ENCODE assay signal across 1 cellular context in the genomic region with DNA sequence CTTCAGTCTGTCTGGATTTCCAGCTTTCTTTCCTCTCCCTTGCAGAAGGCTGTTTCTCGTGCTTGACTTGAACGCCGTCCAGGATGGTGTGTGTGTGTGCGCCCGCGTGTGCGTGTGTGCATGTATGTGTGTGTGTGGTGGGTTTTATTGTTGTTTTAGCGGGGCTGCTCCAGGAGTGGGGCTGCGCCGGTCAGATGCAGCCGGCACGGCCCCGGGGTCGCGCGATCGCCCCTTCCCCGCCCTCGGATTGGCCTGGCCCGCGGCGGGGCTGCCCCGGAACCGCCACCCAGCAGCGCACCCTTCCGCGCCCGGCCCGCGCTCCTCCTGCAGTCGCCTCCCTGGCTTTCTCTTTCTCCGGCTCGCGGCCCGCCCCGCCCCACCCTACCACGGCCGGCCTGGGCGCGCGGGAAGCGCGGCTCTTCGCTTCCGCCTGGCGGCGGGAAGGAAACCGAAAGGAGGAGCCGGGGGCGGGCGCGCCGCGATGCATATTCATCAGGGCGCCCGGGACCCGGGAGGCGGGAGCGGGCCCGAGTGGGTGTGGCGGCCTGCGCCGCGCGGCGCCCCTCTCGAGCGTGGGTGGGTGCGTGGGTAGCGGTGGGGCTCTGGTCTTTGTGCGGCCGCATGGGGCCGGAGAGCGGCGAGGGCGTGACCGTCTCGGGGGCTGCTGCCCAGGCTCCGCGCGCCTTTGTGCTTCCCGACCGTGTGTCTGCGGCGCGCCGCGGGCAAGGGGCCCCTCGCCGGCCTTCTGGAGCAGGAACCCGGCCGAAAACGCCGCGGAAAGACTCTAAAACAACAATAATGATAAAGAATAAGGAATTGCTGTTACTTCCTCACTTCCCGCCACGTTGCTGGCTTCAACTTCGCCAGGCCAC.
TF ChIP-seq lines count a peak whose summit lies in the region.

No MANE protein-coding gene starts in this region.

TF ChIP-seq in WTC11, 78 proteins besides CTCF, POLR2A, EP300 and RAD21 (continued from another document):
- TF ChIP-seq, protein P1, sequence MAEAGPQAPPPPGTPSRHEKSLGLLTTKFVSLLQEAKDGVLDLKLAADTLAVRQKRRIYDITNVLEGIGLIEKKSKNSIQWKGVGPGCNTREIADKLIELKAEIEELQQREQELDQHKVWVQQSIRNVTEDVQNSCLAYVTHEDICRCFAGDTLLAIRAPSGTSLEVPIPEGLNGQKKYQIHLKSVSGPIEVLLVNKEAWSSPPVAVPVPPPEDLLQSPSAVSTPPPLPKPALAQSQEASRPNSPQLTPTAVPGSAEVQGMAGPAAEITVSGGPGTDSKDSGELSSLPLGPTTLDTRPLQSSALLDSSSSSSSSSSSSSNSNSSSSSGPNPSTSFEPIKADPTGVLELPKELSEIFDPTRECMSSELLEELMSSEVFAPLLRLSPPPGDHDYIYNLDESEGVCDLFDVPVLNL (CRISPR knock-in tag; IDR thresholded peaks at IDR 0.05; ENCODE audit: borderline replicate concordance, low read depth): peak; percentile 69; the same call in 1 of the 2 replicates
- TF ChIP-seq EMX1 (CRISPR knock-in tag; IDR thresholded peaks at IDR 0.05): no peak
- TF ChIP-seq SOX15 (CRISPR knock-in tag; IDR thresholded peaks at IDR 0.05): no peak
- TF ChIP-seq CREM (CRISPR knock-in tag; IDR thresholded peaks at IDR 0.05): peak; percentile 50; the same call in 1 of the 2 replicates
- TF ChIP-seq FOXK1 (CRISPR knock-in tag; IDR thresholded peaks at IDR 0.05): peak; percentile 49; the same call in 1 of the 2 replicates
- TF ChIP-seq ZNF423 (CRISPR knock-in tag; IDR thresholded peaks at IDR 0.05): no peak
- no peak for TF ChIP-seq GRHL2 (CRISPR knock-in tag; IDR thresholded peaks at IDR 0.05; ENCODE audit: insufficient replicate concordance, severe bottlenecking)
- TF ChIP-seq, protein P2, sequence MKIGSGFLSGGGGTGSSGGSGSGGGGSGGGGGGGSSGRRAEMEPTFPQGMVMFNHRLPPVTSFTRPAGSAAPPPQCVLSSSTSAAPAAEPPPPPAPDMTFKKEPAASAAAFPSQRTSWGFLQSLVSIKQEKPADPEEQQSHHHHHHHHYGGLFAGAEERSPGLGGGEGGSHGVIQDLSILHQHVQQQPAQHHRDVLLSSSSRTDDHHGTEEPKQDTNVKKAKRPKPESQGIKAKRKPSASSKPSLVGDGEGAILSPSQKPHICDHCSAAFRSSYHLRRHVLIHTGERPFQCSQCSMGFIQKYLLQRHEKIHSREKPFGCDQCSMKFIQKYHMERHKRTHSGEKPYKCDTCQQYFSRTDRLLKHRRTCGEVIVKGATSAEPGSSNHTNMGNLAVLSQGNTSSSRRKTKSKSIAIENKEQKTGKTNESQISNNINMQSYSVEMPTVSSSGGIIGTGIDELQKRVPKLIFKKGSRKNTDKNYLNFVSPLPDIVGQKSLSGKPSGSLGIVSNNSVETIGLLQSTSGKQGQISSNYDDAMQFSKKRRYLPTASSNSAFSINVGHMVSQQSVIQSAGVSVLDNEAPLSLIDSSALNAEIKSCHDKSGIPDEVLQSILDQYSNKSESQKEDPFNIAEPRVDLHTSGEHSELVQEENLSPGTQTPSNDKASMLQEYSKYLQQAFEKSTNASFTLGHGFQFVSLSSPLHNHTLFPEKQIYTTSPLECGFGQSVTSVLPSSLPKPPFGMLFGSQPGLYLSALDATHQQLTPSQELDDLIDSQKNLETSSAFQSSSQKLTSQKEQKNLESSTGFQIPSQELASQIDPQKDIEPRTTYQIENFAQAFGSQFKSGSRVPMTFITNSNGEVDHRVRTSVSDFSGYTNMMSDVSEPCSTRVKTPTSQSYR (CRISPR knock-in tag; IDR thresholded peaks at IDR 0.05): 0 out of 2 replicates have a peak, but pooled peaks have one; percentile 16
- TF ChIP-seq, protein P3, sequence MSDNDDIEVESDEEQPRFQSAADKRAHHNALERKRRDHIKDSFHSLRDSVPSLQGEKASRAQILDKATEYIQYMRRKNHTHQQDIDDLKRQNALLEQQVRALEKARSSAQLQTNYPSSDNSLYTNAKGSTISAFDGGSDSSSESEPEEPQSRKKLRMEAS (CRISPR knock-in tag; IDR thresholded peaks at IDR 0.05): peak; percentile 70
- TF ChIP-seq NR2C2 (CRISPR knock-in tag; IDR thresholded peaks at IDR 0.05): no peak
- peak; percentile 17; the same call in 1 of the 2 replicates for TF ChIP-seq TEAD1 (CRISPR knock-in tag; IDR thresholded peaks at IDR 0.05)
- TF ChIP-seq FOXP1 (CRISPR knock-in tag; IDR thresholded peaks at IDR 0.05; ENCODE audit: borderline replicate concordance): peak; percentile 74; the same call in 1 of the 2 replicates
- TF ChIP-seq, protein P4, sequence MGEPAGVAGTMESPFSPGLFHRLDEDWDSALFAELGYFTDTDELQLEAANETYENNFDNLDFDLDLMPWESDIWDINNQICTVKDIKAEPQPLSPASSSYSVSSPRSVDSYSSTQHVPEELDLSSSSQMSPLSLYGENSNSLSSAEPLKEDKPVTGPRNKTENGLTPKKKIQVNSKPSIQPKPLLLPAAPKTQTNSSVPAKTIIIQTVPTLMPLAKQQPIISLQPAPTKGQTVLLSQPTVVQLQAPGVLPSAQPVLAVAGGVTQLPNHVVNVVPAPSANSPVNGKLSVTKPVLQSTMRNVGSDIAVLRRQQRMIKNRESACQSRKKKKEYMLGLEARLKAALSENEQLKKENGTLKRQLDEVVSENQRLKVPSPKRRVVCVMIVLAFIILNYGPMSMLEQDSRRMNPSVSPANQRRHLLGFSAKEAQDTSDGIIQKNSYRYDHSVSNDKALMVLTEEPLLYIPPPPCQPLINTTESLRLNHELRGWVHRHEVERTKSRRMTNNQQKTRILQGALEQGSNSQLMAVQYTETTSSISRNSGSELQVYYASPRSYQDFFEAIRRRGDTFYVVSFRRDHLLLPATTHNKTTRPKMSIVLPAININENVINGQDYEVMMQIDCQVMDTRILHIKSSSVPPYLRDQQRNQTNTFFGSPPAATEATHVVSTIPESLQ (CRISPR knock-in tag; IDR thresholded peaks at IDR 0.05): no peak
- TF ChIP-seq, protein P5, sequence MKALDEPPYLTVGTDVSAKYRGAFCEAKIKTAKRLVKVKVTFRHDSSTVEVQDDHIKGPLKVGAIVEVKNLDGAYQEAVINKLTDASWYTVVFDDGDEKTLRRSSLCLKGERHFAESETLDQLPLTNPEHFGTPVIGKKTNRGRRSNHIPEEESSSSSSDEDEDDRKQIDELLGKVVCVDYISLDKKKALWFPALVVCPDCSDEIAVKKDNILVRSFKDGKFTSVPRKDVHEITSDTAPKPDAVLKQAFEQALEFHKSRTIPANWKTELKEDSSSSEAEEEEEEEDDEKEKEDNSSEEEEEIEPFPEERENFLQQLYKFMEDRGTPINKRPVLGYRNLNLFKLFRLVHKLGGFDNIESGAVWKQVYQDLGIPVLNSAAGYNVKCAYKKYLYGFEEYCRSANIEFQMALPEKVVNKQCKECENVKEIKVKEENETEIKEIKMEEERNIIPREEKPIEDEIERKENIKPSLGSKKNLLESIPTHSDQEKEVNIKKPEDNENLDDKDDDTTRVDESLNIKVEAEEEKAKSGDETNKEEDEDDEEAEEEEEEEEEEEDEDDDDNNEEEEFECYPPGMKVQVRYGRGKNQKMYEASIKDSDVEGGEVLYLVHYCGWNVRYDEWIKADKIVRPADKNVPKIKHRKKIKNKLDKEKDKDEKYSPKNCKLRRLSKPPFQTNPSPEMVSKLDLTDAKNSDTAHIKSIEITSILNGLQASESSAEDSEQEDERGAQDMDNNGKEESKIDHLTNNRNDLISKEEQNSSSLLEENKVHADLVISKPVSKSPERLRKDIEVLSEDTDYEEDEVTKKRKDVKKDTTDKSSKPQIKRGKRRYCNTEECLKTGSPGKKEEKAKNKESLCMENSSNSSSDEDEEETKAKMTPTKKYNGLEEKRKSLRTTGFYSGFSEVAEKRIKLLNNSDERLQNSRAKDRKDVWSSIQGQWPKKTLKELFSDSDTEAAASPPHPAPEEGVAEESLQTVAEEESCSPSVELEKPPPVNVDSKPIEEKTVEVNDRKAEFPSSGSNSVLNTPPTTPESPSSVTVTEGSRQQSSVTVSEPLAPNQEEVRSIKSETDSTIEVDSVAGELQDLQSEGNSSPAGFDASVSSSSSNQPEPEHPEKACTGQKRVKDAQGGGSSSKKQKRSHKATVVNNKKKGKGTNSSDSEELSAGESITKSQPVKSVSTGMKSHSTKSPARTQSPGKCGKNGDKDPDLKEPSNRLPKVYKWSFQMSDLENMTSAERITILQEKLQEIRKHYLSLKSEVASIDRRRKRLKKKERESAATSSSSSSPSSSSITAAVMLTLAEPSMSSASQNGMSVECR (CRISPR knock-in tag; IDR thresholded peaks at IDR 0.05; ENCODE audit: borderline replicate concordance): peak; percentile 16; the same call in 1 of the 2 replicates
- peak; percentile 90; the same call in 1 of the 2 replicates for TF ChIP-seq ETV6 (CRISPR knock-in tag; IDR thresholded peaks at IDR 0.05)
- peak; percentile 80; the same call in 1 of the 2 replicates for TF ChIP-seq ZNF219 (CRISPR knock-in tag; IDR thresholded peaks at IDR 0.05; ENCODE audit: borderline replicate concordance)
- TF ChIP-seq ZNF396 (CRISPR knock-in tag; IDR thresholded peaks at IDR 0.05; ENCODE audit: borderline replicate concordance): no peak
